18 cellular contexts compared by ENCODE assay signal in genomic region chr9:7315116-7315515, GRCh38.
"Had no signal": no experiment of that assay in that cellular context is flagged by ENCODE, and none has a peak within 500 bp of the region (broad histone marks: within the 10 kb centered on the region; RNA-seq: fewer than 3 reads in every experiment).

No MANE protein-coding gene starts in this region.

- H3K27ac ChIP-seq: dorsolateral prefrontal cortex, neutrophil, parathyroid adenoma, suprapubic skin, VCaP had no signal

- H3K4me3 Mint-ChIP-seq: immature natural killer cell; naive thymus-derived CD4-positive, alpha-beta T cell had no signal

- ATAC-seq: naive thymus-derived CD4-positive, alpha-beta T cell had no signal

- H3K36me3 ChIP-seq: neutrophil, suprapubic skin had no signal

- H3K9ac ChIP-seq: parathyroid adenoma had no signal

- H3K4me1 Mint-ChIP-seq: immature natural killer cell; naive thymus-derived CD4-positive, alpha-beta T cell had no signal

- H3K4me3 ChIP-seq: dorsolateral prefrontal cortex, lung, skin epidermis, suprapubic skin had no signal

- H3K27me3 ChIP-seq: dorsolateral prefrontal cortex, neutrophil, suprapubic skin had no signal

- DNase-seq: activated CD4-positive, alpha-beta T cell treated with anti-CD3 and anti-CD28 coated beads for 1 hour; activated CD4-positive, alpha-beta T cell treated with anti-CD3 and anti-CD28 coated beads, Interleukin-2, amount 50 U/mL, for 4 hours; activated naive CD4-positive, alpha-beta T cell; activated T-cell treated with anti-CD3 and anti-CD28 coated beads for 4 hours; dorsolateral prefrontal cortex; erythroblast; immature natural killer cell; midbrain; naive thymus-derived CD4-positive, alpha-beta T cell; retina; stimulated activated CD4-positive, alpha-beta T cell treated with anti-CD3 and anti-CD28 coated beads, Interleukin-4, amount 100 ng/mL, for 24 hours; stimulated activated naive CD4-positive, alpha-beta T cell had no signal

- H2AFZ ChIP-seq: parathyroid adenoma had no signal

- H3K27ac Mint-ChIP-seq: immature natural killer cell; naive thymus-derived CD4-positive, alpha-beta T cell had no signal

- H3K9me3 ChIP-seq: neutrophil had no signal

- H3K4me1 ChIP-seq: parathyroid adenoma, suprapubic skin had no signal

- H3K79me2 ChIP-seq: parathyroid adenoma had no signal
